Comparison of ENCODE assay signal across 9 cellular contexts in the genomic region with DNA sequence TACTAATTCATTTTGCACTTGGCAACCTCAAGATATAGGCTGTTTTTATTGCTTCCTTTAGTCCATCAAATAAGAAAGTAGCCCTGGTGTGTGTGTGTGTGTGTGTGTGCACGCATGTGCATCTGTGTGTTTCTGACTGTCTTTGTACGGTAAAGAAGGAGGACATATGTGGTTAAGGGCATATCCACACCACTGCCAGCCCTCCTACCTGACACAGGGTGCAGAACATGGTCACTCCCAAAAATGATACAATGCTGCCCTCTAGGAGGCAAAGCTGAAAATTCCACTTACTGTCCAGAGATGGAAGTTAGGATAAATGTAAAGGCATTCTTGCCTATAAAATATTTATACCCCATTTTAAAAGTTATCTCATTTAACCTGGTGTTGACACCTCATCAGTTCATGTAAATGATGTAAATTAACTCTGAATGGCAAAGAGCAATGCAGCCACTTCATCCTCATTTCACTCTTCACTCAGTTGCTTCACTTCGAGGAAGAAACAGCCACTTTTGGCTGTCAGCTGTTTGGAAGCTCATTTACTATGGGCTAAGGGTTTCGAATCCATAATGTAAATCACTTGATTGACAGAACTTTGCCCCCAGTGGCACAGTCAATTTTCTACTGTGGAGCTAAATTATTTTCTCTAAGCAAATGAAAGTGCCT.
A peak's percentile ranks its signal among the peaks of the same experiment; 100 is the strongest.
DNase-seq lines count a peak whose midpoint lies in the region; ATAC-seq and TF ChIP-seq lines count a peak whose summit lies in the region.
"Had no signal": no experiment of that assay in that cellular context is flagged by ENCODE, and none has a peak within 500 bp of the region (broad histone marks: within the 10 kb centered on the region; RNA-seq: fewer than 3 reads in every experiment).

No MANE protein-coding gene starts in this region.

- H3K79me2 ChIP-seq in GM23338 (replicated peaks; ENCODE audit: insufficient read depth) (no peaks in the 10 kb centered on the region), Loucy (ENCODE audit: insufficient read depth, low read length) (no peaks in the 10 kb centered on the region)

- H3K9me2 ChIP-seq in GM23338 (ENCODE audit: insufficient read depth) (peaks cover 7% of the 10 kb centered on the region; the same call in 1 of the 2 replicates), Loucy (replicated peaks; ENCODE audit: low read depth, low read length) (no peaks in the 10 kb centered on the region)

- H3K4me1 Mint-ChIP-seq in GM23338: peaks cover 9% of the 10 kb centered on the region; the same call in 2 of the 3 replicates
- peaks cover 0 to 3% (median 1%) of the 10 kb centered on the region in 4 donors for H3K4me1 Mint-ChIP-seq in naive thymus-derived CD8-positive, alpha-beta T cell
- H3K4me1 Mint-ChIP-seq: central memory CD8-positive, alpha-beta T cell had no signal

- H3K4me3 Mint-ChIP-seq in GM23338: no peak overlapping the region
- no peak overlapping the region for H3K4me3 Mint-ChIP-seq in naive thymus-derived CD8-positive, alpha-beta T cell
- H3K4me3 Mint-ChIP-seq: central memory CD8-positive, alpha-beta T cell had no signal

- H4K20me1 ChIP-seq in GM23338 (replicated peaks; ENCODE audit: insufficient read depth): no peaks in the 10 kb centered on the region
- no peaks in the 10 kb centered on the region for H4K20me1 ChIP-seq in Loucy (ENCODE audit: insufficient read depth, low read length, poor library complexity, severe bottlenecking)

- H3F3A ChIP-seq in GM23338 (replicated peaks; ENCODE audit: low read depth): no peaks in the 10 kb centered on the region
- no peaks in the 10 kb centered on the region for H3F3A ChIP-seq in Loucy (ENCODE audit: low read depth)

- no peak overlapping the region for H3K9ac ChIP-seq in Loucy (ENCODE audit: low read depth, low read length, poor library complexity, severe bottlenecking)

- TF ChIP-seq CTCF in GM23338 (conservative IDR thresholded peaks at IDR 0.05; ENCODE audit: low read depth in 2 of 2) (peak; percentile 81 to 92), Loucy (conservative IDR thresholded peaks at IDR 0.05; ENCODE audit: low read length) (peak; percentile 81), epithelial cell of esophagus (IDR thresholded peaks at IDR 0.05; ENCODE audit: insufficient read depth, low read depth, low read length, missing control alignments) (peak; percentile 77)

- no peaks in the 10 kb centered on the region for H3K9me3 ChIP-seq in Loucy (ENCODE audit: insufficient read depth, low read depth, low read length)

- H3K27me3 Mint-ChIP-seq in GM23338 (ENCODE audit: insufficient read depth, low read depth, poor library complexity): peaks cover 4% of the 10 kb centered on the region
- H3K27me3 Mint-ChIP-seq in naive thymus-derived CD8-positive, alpha-beta T cell: peaks cover 0 to 4% (median 0%) of the 10 kb centered on the region in 5 donors
- H3K27me3 Mint-ChIP-seq: central memory CD8-positive, alpha-beta T cell had no signal

- H3K27me3 ChIP-seq in GM23338 (ENCODE audit: insufficient read depth) (no peaks in the 10 kb centered on the region), Loucy (ENCODE audit: insufficient read depth, low read length, poor library complexity, severe bottlenecking) (no peaks in the 10 kb centered on the region)

- H3K4me2 ChIP-seq in GM23338 (no peak overlapping the region), Loucy (ENCODE audit: low read depth, low read length, poor library complexity, severe bottlenecking) (peak overlapping the region; percentile 23)

- H3K4me3 ChIP-seq in GM23338: no peak overlapping the region
- no peak overlapping the region for H3K4me3 ChIP-seq in Loucy (ENCODE audit: low read length, poor library complexity, severe bottlenecking)
- H3K4me3 ChIP-seq in epithelial cell of esophagus (ENCODE audit: low read length): no peak overlapping the region

- H3K36me3 Mint-ChIP-seq in GM23338 (ENCODE audit: low read depth): peaks cover 35% of the 10 kb centered on the region
- H3K36me3 Mint-ChIP-seq in naive thymus-derived CD8-positive, alpha-beta T cell: no peaks in the 10 kb centered on the region

- H3K4me1 ChIP-seq in GM23338 (ENCODE audit: insufficient read depth): no peaks in the 10 kb centered on the region
- H3K4me1 ChIP-seq in Loucy (ENCODE audit: insufficient read depth, low read length, poor library complexity, severe bottlenecking): peaks cover 6% of the 10 kb centered on the region

- no peak overlapping the region for H3K27ac Mint-ChIP-seq in GM23338
- H3K27ac Mint-ChIP-seq in naive thymus-derived CD8-positive, alpha-beta T cell: no peak overlapping the region

- H2AFZ ChIP-seq in GM23338 (no peak overlapping the region), Loucy (ENCODE audit: low read length) (no peak overlapping the region)

- H3K27ac ChIP-seq in GM23338 (ENCODE audit: low read depth): no peak overlapping the region

- DNase-seq in activated T-cell treated with anti-CD3 and anti-CD28 coated beads for 48 hours (ENCODE audit: low read depth) (peak; percentile 1), GM23338 (ENCODE audit: low spot score) (peak; percentile 79), RPMI8226 (peak; percentile 64), epithelial cell of esophagus (ENCODE audit: low read depth) (peak; percentile 77), myocyte (ENCODE audit: low read depth) (peak; percentile 58)
- DNase-seq in activated T-cell treated with anti-CD3 and anti-CD28 coated beads, Interleukin-2, amount 50 U/mL, for 1 hour: no peak
- no peak for DNase-seq in naive thymus-derived CD8-positive, alpha-beta T cell

- POLR2A ChIA-PET in naive thymus-derived CD8-positive, alpha-beta T cell (lab: Charles Lee): no interaction called here

- H3K9me3 Mint-ChIP-seq in GM23338: no peaks in the 10 kb centered on the region
- no peaks in the 10 kb centered on the region for H3K9me3 Mint-ChIP-seq in naive thymus-derived CD8-positive, alpha-beta T cell

- H3K36me3 ChIP-seq in GM23338 (ENCODE audit: insufficient read depth) (peaks cover 13% of the 10 kb centered on the region; the same call in 1 of the 2 replicates), Loucy (ENCODE audit: insufficient read depth, low read length) (no peaks in the 10 kb centered on the region)

- peak; percentile 96 for ATAC-seq in GM23338
- no peak for ATAC-seq in naive thymus-derived CD8-positive, alpha-beta T cell

TF ChIP-seq in GM23338, 12 proteins besides CTCF, POLR2A, EP300 and RAD21 (continues in another document):
- TF ChIP-seq ZNF114 (CRISPR knock-in tag; IDR thresholded peaks at IDR 0.05): no peak
- TF ChIP-seq, protein P1, sequence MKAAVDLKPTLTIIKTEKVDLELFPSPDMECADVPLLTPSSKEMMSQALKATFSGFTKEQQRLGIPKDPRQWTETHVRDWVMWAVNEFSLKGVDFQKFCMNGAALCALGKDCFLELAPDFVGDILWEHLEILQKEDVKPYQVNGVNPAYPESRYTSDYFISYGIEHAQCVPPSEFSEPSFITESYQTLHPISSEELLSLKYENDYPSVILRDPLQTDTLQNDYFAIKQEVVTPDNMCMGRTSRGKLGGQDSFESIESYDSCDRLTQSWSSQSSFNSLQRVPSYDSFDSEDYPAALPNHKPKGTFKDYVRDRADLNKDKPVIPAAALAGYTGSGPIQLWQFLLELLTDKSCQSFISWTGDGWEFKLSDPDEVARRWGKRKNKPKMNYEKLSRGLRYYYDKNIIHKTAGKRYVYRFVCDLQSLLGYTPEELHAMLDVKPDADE (IDR thresholded peaks at IDR 0.05): no peak
- no peak for TF ChIP-seq CREB1 (CRISPR knock-in tag; IDR thresholded peaks at IDR 0.05; ENCODE audit: low read depth)
- no peak for TF ChIP-seq NANOG (IDR thresholded peaks at IDR 0.05; ENCODE audit: borderline replicate concordance)
- TF ChIP-seq, protein P2, sequence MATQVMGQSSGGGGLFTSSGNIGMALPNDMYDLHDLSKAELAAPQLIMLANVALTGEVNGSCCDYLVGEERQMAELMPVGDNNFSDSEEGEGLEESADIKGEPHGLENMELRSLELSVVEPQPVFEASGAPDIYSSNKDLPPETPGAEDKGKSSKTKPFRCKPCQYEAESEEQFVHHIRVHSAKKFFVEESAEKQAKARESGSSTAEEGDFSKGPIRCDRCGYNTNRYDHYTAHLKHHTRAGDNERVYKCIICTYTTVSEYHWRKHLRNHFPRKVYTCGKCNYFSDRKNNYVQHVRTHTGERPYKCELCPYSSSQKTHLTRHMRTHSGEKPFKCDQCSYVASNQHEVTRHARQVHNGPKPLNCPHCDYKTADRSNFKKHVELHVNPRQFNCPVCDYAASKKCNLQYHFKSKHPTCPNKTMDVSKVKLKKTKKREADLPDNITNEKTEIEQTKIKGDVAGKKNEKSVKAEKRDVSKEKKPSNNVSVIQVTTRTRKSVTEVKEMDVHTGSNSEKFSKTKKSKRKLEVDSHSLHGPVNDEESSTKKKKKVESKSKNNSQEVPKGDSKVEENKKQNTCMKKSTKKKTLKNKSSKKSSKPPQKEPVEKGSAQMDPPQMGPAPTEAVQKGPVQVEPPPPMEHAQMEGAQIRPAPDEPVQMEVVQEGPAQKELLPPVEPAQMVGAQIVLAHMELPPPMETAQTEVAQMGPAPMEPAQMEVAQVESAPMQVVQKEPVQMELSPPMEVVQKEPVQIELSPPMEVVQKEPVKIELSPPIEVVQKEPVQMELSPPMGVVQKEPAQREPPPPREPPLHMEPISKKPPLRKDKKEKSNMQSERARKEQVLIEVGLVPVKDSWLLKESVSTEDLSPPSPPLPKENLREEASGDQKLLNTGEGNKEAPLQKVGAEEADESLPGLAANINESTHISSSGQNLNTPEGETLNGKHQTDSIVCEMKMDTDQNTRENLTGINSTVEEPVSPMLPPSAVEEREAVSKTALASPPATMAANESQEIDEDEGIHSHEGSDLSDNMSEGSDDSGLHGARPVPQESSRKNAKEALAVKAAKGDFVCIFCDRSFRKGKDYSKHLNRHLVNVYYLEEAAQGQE (IDR thresholded peaks at IDR 0.05; ENCODE audit: unreplicated experiment): no peak
- no peak for TF ChIP-seq EZH2phosphoT487 (IDR thresholded peaks at IDR 0.05; ENCODE audit: unreplicated experiment)
- no peak for TF ChIP-seq EZH2 (IDR thresholded peaks at IDR 0.05; ENCODE audit: low read depth, unreplicated experiment)

Comparison
In these comparisons a context has a peak if more than half of its experiments do, and no peak if none do; other contexts are left out.
1. DNase-seq: peak in activated T-cell treated with anti-CD3 and anti-CD28 coated beads for 48 hours (single experiment), GM23338 (single experiment), RPMI8226 (single experiment), epithelial cell of esophagus (single experiment) and myocyte (single experiment); none in activated T-cell treated with anti-CD3 and anti-CD28 coated beads, Interleukin-2, amount 50 U/mL, for 1 hour (single experiment) and naive thymus-derived CD8-positive, alpha-beta T cell (0 of 10).
2. Peak in every context shown above with its lines, with median percentiles within 50 percentile points of each other: CTCF ChIP-seq.